Comparison of ENCODE assay signal across 1 cellular context in genomic region chr1:151287767-151288500, GRCh38.
TF ChIP-seq lines count a peak whose summit lies in the region.

No MANE protein-coding gene starts in this region.

TF ChIP-seq in endothelial cell of umbilical vein, 7 proteins besides CTCF, POLR2A, EP300 and RAD21:
- TF ChIP-seq, protein P1, sequence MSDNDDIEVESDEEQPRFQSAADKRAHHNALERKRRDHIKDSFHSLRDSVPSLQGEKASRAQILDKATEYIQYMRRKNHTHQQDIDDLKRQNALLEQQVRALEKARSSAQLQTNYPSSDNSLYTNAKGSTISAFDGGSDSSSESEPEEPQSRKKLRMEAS (IDR thresholded peaks at IDR 0.05; ENCODE audit: insufficient read depth, insufficient read length), result no peak
- TF ChIP-seq MYC (IDR thresholded peaks at IDR 0.05; ENCODE audit: low read depth, low read length) (no peak), GATA2 (IDR thresholded peaks at IDR 0.05; ENCODE audit: insufficient read depth, insufficient read length, low read depth, low read length) (no peak), POLR2AphosphoS5 (IDR thresholded peaks at IDR 0.05; ENCODE audit: insufficient read depth, low read depth, low read length) (no peak), JUN (IDR thresholded peaks at IDR 0.05; ENCODE audit: borderline replicate concordance, insufficient read depth, insufficient read length, low read depth) (no peak), FOS (IDR thresholded peaks at IDR 0.05; ENCODE audit: borderline replicate concordance, insufficient read depth, low read length) (no peak), EZH2 (IDR thresholded peaks at IDR 0.05; ENCODE audit: borderline replicate concordance, low read depth, low read length, severe bottlenecking) (no peak)
